ENCODE assay signal across 8 cellular contexts in the genomic region with DNA sequence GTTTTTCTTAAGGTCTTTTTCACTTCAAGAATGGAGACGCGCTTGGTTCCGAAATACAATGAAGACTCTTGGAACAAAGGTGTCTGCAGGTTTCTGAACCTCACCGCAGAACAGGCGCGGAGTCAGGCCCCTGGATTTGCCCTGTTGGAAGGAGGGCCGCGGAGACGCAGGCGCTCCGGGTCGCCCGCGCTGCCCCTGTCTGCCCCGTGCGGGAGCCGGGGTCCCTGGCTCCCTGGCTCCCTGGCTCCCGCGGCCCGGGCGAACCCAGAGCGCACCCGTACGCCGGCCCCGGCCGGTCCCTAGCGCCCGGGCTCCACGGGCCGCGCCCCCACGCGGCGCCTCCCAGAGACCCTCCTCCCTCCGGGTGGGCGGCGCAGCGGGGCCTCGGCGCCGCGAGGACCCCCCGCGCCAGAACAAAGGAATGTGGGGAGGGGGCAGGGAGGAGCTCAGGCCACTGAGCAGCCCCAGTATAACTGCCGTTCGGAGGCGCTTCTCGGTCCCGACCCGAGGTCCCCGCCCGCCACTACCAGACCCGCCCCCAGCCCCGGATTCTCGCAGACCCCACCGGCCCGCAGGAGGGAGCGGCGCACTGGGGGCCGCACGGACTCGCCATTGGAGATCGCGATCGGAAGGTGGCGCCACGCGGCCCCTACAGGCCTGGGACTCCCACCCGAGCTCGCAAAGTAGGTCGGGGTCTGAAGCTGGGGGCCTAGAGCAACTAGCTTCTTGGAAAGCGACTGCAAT. TPM values are rescaled to one million over a fixed set of nuclear protein-coding genes. Genes with fewer than 3 reads are reported as not detected.
DNase-seq lines count a peak whose midpoint lies in the region; ATAC-seq and TF ChIP-seq lines count a peak whose summit lies in the region.

No MANE protein-coding gene starts in this region.

- CTCF ChIA-PET in activated CD8-positive, alpha-beta T cell treated with anti-CD3 and anti-CD28 coated beads for 36 hours (lab: Charles Lee): interaction anchor here (1.1 to 1.6 kb wide), 4 partner anchors 11 to 506 kb away, joined by 3 read pairs; no protein-coding TSS in a partner anchor

- H3K79me2 ChIP-seq in osteoblast (ENCODE audit: insufficient read depth, low read length): peaks cover 59% of the 10 kb centered on the region
- 0 out of 2 replicates have a peak, but pooled peaks cover 7% of the 10 kb centered on the region for H3K79me2 ChIP-seq in Karpas-422 (ENCODE audit: low read length)

- H3K36me3 Mint-ChIP-seq in activated CD4-positive, alpha-beta T cell treated with anti-CD3 and anti-CD28 coated beads, Interleukin-2, amount 10 ng/mL, durations not matched to agents 24 days and 14 days (ENCODE audit: low read depth): peaks cover 35% of the 10 kb centered on the region
- peaks cover 38% of the 10 kb centered on the region for H3K36me3 Mint-ChIP-seq in activated CD8-positive, alpha-beta T cell treated with anti-CD3 and anti-CD28 coated beads for 36 hours (ENCODE audit: low read depth)

- POLR2A ChIA-PET in activated CD8-positive, alpha-beta T cell treated with anti-CD3 and anti-CD28 coated beads for 36 hours (lab: Charles Lee): interaction anchor here (0.7 to 4.8 kb wide), 10 partner anchors 9 to 694 kb away, joined by 3 to 17 read pairs (median 3); a partner anchor contains a TSS

- peak overlapping the region; percentile 98 for H3K27ac Mint-ChIP-seq in activated CD4-positive, alpha-beta T cell treated with anti-CD3 and anti-CD28 coated beads, Interleukin-2, amount 10 ng/mL, durations not matched to agents 24 days and 14 days
- peak overlapping the region; percentile 88 for H3K27ac Mint-ChIP-seq in activated CD8-positive, alpha-beta T cell treated with anti-CD3 and anti-CD28 coated beads for 36 hours

- ATAC-seq in activated CD8-positive, alpha-beta T cell treated with anti-CD3 and anti-CD28 coated beads for 36 hours: no peak
- ATAC-seq in GM18498 (IDR thresholded peaks at IDR 0.05; ENCODE audit: unreplicated experiment): no peak

- H3K4me3 Mint-ChIP-seq in activated CD4-positive, alpha-beta T cell treated with anti-CD3 and anti-CD28 coated beads, Interleukin-2, amount 10 ng/mL, durations not matched to agents 24 days and 14 days: peak overlapping the region; percentile 100
- peak overlapping the region; percentile 99 for H3K4me3 Mint-ChIP-seq in activated CD8-positive, alpha-beta T cell treated with anti-CD3 and anti-CD28 coated beads for 36 hours

- H3K27me3 Mint-ChIP-seq in activated CD4-positive, alpha-beta T cell treated with anti-CD3 and anti-CD28 coated beads, Interleukin-2, amount 10 ng/mL, durations not matched to agents 24 days and 14 days: no peaks in the 10 kb centered on the region
- peaks cover 4% of the 10 kb centered on the region for H3K27me3 Mint-ChIP-seq in activated CD8-positive, alpha-beta T cell treated with anti-CD3 and anti-CD28 coated beads for 36 hours

- no peak overlapping the region for H3K9ac ChIP-seq in Karpas-422 (ENCODE audit: low read length)

- intact Hi-C loops in activated CD4-positive, alpha-beta T cell treated with anti-CD3 and anti-CD28 coated beads, Interleukin-2, amount 10 ng/mL, durations not matched to agents 24 days and 14 days (cut with micrococcal nuclease): loop anchor here (5.0 kb wide), 1 partner anchor 454 kb away; no protein-coding TSS in a partner anchor
- intact Hi-C loops in activated CD8-positive, alpha-beta T cell treated with anti-CD3 and anti-CD28 coated beads for 36 hours (cut with micrococcal nuclease): loop anchor here (5.0 kb wide), 1 partner anchor 214 kb away; no protein-coding TSS in a partner anchor

- H3K4me3 ChIP-seq in osteoblast (ENCODE audit: insufficient read depth, low read length) (peak overlapping the region; percentile 92), Karpas-422 (ENCODE audit: low read length) (no peak overlapping the region)

- peak; percentile 80 for DNase-seq in activated CD4-positive, alpha-beta T cell treated with anti-CD3 and anti-CD28 coated beads, Interleukin-2, amount 10 ng/mL, durations not matched to agents 24 days and 14 days
- DNase-seq in activated CD4-positive, alpha-beta T cell treated with anti-CD3 and anti-CD28 coated beads, Interleukin-2, amount 50 U/mL, for 4 hours: no peak
- peak; percentile 46 for DNase-seq in activated CD8-positive, alpha-beta T cell treated with anti-CD3 and anti-CD28 coated beads for 36 hours
- peak; percentile 56 for DNase-seq in germinal center (ENCODE audit: low spot score)
- peak; percentile 88 for DNase-seq in osteoblast (ENCODE audit: insufficient read length, low spot score, missing footprints)
- DNase-seq in HT-29 (ENCODE audit: low spot score): no peak
- DNase-seq in Karpas-422: no peak

- H3K9me3 ChIP-seq in osteoblast (ENCODE audit: low read depth, low read length): no peaks in the 10 kb centered on the region
- no peaks in the 10 kb centered on the region for H3K9me3 ChIP-seq in Karpas-422 (ENCODE audit: low read length)

- H3K9me3 Mint-ChIP-seq in activated CD4-positive, alpha-beta T cell treated with anti-CD3 and anti-CD28 coated beads, Interleukin-2, amount 10 ng/mL, durations not matched to agents 24 days and 14 days: no peaks in the 10 kb centered on the region
- no peaks in the 10 kb centered on the region for H3K9me3 Mint-ChIP-seq in activated CD8-positive, alpha-beta T cell treated with anti-CD3 and anti-CD28 coated beads for 36 hours

- H2AFZ ChIP-seq in osteoblast (ENCODE audit: low read length) (no peak overlapping the region), Karpas-422 (ENCODE audit: low read length) (no peak overlapping the region)

- H3K4me1 ChIP-seq in osteoblast (ENCODE audit: insufficient read depth, low read length) (peaks cover 49% of the 10 kb centered on the region), Karpas-422 (ENCODE audit: low read length) (peaks cover 28% of the 10 kb centered on the region)

- H3K27ac ChIP-seq in osteoblast (ENCODE audit: low read depth, low read length): peak overlapping the region; percentile 87
- no peak overlapping the region for H3K27ac ChIP-seq in Karpas-422 (ENCODE audit: low read length)

- peaks cover 5% of the 10 kb centered on the region for H4K20me1 ChIP-seq in osteoblast (ENCODE audit: insufficient read depth, low read length)
- peaks cover 51% of the 10 kb centered on the region for H4K20me1 ChIP-seq in Karpas-422 (ENCODE audit: insufficient read depth, low read depth, low read length)

- H3K4me2 ChIP-seq in osteoblast (ENCODE audit: insufficient read depth, low read length): peak overlapping the region; percentile 94
- no peak overlapping the region for H3K4me2 ChIP-seq in Karpas-422 (ENCODE audit: low read depth, low read length, poor library complexity, severe bottlenecking)

- H3K27me3 ChIP-seq in osteoblast (ENCODE audit: insufficient read depth, low read length) (no peaks in the 10 kb centered on the region), Karpas-422 (ENCODE audit: low read length) (0 out of 2 replicates have a peak, but pooled peaks cover 9% of the 10 kb centered on the region)

- peak; percentile 46 for TF ChIP-seq CTCF in activated CD8-positive, alpha-beta T cell treated with anti-CD3 and anti-CD28 coated beads for 36 hours (IDR thresholded peaks at IDR 0.05)
- TF ChIP-seq CTCF in osteoblast (IDR thresholded peaks at IDR 0.05; ENCODE audit: extremely low read depth, low read depth, low read length): peak; percentile 39

- H3K36me3 ChIP-seq in osteoblast (ENCODE audit: insufficient read depth, low read length): no peaks in the 10 kb centered on the region
- no peaks in the 10 kb centered on the region for H3K36me3 ChIP-seq in Karpas-422 (ENCODE audit: insufficient read depth, low read length)

- peaks cover 58% of the 10 kb centered on the region for H3K4me1 Mint-ChIP-seq in activated CD4-positive, alpha-beta T cell treated with anti-CD3 and anti-CD28 coated beads, Interleukin-2, amount 10 ng/mL, durations not matched to agents 24 days and 14 days
- peaks cover 62% of the 10 kb centered on the region for H3K4me1 Mint-ChIP-seq in activated CD8-positive, alpha-beta T cell treated with anti-CD3 and anti-CD28 coated beads for 36 hours (ENCODE audit: low read depth)

- no peaks in the 10 kb centered on the region for H3K9me2 ChIP-seq in Karpas-422 (replicated peaks; ENCODE audit: insufficient read depth, low read length)

RNA-seq across cellular contexts. Expression of a gene that starts 2.4 kb away (rescaled TPM):
- 122 and 127 TPM in 2 replicates for total RNA-seq in activated CD4-positive, alpha-beta T cell treated with anti-CD3 and anti-CD28 coated beads, Interleukin-2, amount 10 ng/mL, durations not matched to agents 24 days and 14 days
- 10 to 100 TPM; 76.2 to 78.3 TPM for total RNA-seq in activated CD8-positive, alpha-beta T cell treated with anti-CD3 and anti-CD28 coated beads for 36 hours
- total RNA-seq in osteoblast: 26.1 and 28.3 TPM in 2 replicates
- total RNA-seq in HT-29 (2014; rRNA removed; shearing (Covaris generic)): 1.2 and 1.4 TPM in 2 replicates
- 1.9 and 4.1 TPM in 2 replicates for total RNA-seq in Karpas-422 (2014; rRNA removed; shearing (Covaris generic); ENCODE audit: low replicate concordance)

RNA-seq across cellular contexts. Expression of a gene that starts 59.5 kb away (rescaled TPM):
- 49.2 and 49.5 TPM in 2 replicates for total RNA-seq in activated CD4-positive, alpha-beta T cell treated with anti-CD3 and anti-CD28 coated beads, Interleukin-2, amount 10 ng/mL, durations not matched to agents 24 days and 14 days
- 10 to 100 TPM; 30.8 to 31.1 TPM for total RNA-seq in activated CD8-positive, alpha-beta T cell treated with anti-CD3 and anti-CD28 coated beads for 36 hours
- total RNA-seq in osteoblast: 17.0 and 17.7 TPM in 2 replicates
- 28.6 TPM in 2 replicates for total RNA-seq in HT-29 (2014; rRNA removed; shearing (Covaris generic))
- total RNA-seq in Karpas-422 (2014; rRNA removed; shearing (Covaris generic); ENCODE audit: low replicate concordance): 29.2 and 49.6 TPM in 2 replicates

Comparison
In these comparisons a context has a peak if more than half of its experiments do, and no peak if none do; other contexts are left out.
1. DNase-seq: peak in activated CD4-positive, alpha-beta T cell treated with anti-CD3 and anti-CD28 coated beads, Interleukin-2, amount 10 ng/mL, durations not matched to agents 24 days and 14 days (single experiment), activated CD8-positive, alpha-beta T cell treated with anti-CD3 and anti-CD28 coated beads for 36 hours (single experiment), germinal center (single experiment) and osteoblast (single experiment); none in activated CD4-positive, alpha-beta T cell treated with anti-CD3 and anti-CD28 coated beads, Interleukin-2, amount 50 U/mL, for 4 hours (0 of 2), HT-29 (single experiment) and Karpas-422 (single experiment).